ENCODE assay signal across 8 cellular contexts in the genomic region with DNA sequence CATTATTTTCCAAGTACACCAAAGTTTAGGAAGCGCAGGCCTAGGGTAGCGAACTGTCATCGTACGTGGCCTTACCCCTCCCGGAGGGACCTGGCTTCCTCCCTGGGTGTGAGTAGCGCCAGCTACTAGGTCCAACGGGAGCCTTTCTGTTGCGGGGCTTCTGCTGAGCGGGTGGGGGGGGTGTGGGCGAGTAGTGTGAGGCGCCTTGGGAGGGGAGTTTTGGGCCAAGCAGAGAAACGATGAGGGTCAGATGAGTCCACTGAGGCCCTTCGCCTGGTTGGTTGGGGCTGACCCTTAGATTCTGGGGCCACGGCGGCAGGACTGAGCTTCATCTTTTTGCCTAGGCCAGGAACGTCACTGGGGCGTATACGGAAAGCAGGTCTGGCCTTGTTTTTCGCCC. TPM values are rescaled to one million over a fixed set of nuclear protein-coding genes. Genes with fewer than 3 reads are reported as not detected.
A peak's percentile ranks its signal among the peaks of the same experiment; 100 is the strongest.
DNase-seq lines count a peak whose midpoint lies in the region; ATAC-seq and TF ChIP-seq lines count a peak whose summit lies in the region.

No MANE protein-coding gene starts in this region.

- H3K4me3 Mint-ChIP-seq in chondrocyte (ENCODE audit: unreplicated experiment): peak overlapping the region; percentile 86

- H3K23ac ChIP-seq in IMR-90 (ENCODE audit: low read depth, low read length): no peak overlapping the region; the same call in 1 of the 2 replicates

- dilution Hi-C loops in IMR-90 (cut with HindIII; ENCODE audit: low sequenced_read_pairs, unreplicated experiment): no loop called here

- H3K4me1 Mint-ChIP-seq in chondrocyte (ENCODE audit: low read depth): peaks cover 17% of the 10 kb centered on the region

- in situ Hi-C loops in IMR-90 (cut with MboI; ENCODE audit: low sequenced_read_pairs): no loop called here

- no peaks in the 10 kb centered on the region for H4K20me1 ChIP-seq in IMR-90 (ENCODE audit: insufficient read depth, low read length)

- H3K36me3 ChIP-seq in IMR-90 (ENCODE audit: control insufficient read depth, insufficient read depth, low read length) (peaks cover 3% of the 10 kb centered on the region), muscle layer of duodenum (ENCODE audit: control insufficient read depth in 1 of 2, insufficient read depth in 2 of 2, low read length in 2 of 2) (peaks cover 3 to 6% of the 10 kb centered on the region in 2 donors)

- H3K27me3 Mint-ChIP-seq in chondrocyte (ENCODE audit: low read depth): no peaks in the 10 kb centered on the region

- H3K27ac ChIP-seq in IMR-90 (ENCODE audit: insufficient read depth, low read length) (peak overlapping the region; percentile 54; the same call in 1 of the 2 replicates), muscle layer of duodenum (ENCODE audit: low read length) (peak overlapping the region; percentile 60)

- no peaks in the 10 kb centered on the region for H3K9me3 Mint-ChIP-seq in chondrocyte (ENCODE audit: low read depth)

- H3K4ac ChIP-seq in IMR-90 (ENCODE audit: low read depth, low read length): 0 out of 2 replicates have a peak overlapping the region, but pooled peaks have one; percentile 6

- no peaks in the 10 kb centered on the region for H3K36me3 Mint-ChIP-seq in chondrocyte (ENCODE audit: low read depth)

- peaks cover 13 to 31% of the 10 kb centered on the region in 2 experiments for H3K79me1 ChIP-seq in IMR-90 (ENCODE audit: low read depth in 1 of 2, low read length in 2 of 2)

- H3K4me2 ChIP-seq in IMR-90 (ENCODE audit: low read depth, low read length): peak overlapping the region; percentile 83

- peak overlapping the region; percentile 81 for H2AK9ac ChIP-seq in IMR-90 (replicated peaks; ENCODE audit: low read depth, low read length, poor library complexity)

- H2BK120ac ChIP-seq in IMR-90 (ENCODE audit: low read depth, low read length): no peak overlapping the region

- no peak overlapping the region for H4K91ac ChIP-seq in IMR-90 (ENCODE audit: insufficient read depth, low read depth, low read length)

- no peak overlapping the region for H2BK20ac ChIP-seq in IMR-90 (ENCODE audit: low read depth, low read length)

- no peak for TF ChIP-seq RAD21 in IMR-90 (IDR thresholded peaks at IDR 0.05; ENCODE audit: low read length)

- H3K9ac ChIP-seq in IMR-90 (ENCODE audit: low read depth, low read length): peak overlapping the region; percentile 74

- no peak for DNase-seq in AG09309 (ENCODE audit: low read depth)
- DNase-seq in IMR-90: no peak
- DNase-seq in chondrocyte (ENCODE audit: low spot score): no peak
- DNase-seq in GM19240 (ENCODE audit: insufficient read length, low spot score): no peak
- DNase-seq in epidermal melanocyte (ENCODE audit: insufficient read length, low spot score): no peak

- H4K5ac ChIP-seq in IMR-90 (ENCODE audit: low read depth, low read length): peak overlapping the region; percentile 9; the same call in 1 of the 2 replicates

- intact Hi-C loops in IMR-90 (cut with micrococcal nuclease): no loop called here

- no peak overlapping the region for H2BK15ac ChIP-seq in IMR-90 (ENCODE audit: low read depth, low read length)

- peak overlapping the region; percentile 56; the same call in 1 of the 2 replicates for H2AK5ac ChIP-seq in IMR-90 (ENCODE audit: low read depth, low read length)

- ATAC-seq in IMR-90 (ENCODE audit: low read depth) (no peak), esophagus mucosa (no peak), HG02798 (IDR thresholded peaks at IDR 0.05; ENCODE audit: poor library complexity, unreplicated experiment) (no peak)

- peak overlapping the region; percentile 48 to 59; a peak in 2 of 4 replicates for H4K8ac ChIP-seq in IMR-90 (ENCODE audit: low read depth in 2 of 2, low read length in 2 of 2)

- H2BK5ac ChIP-seq in IMR-90 (ENCODE audit: low read depth, low read length, poor library complexity, severe bottlenecking): no peak overlapping the region

- POLR2A ChIA-PET in IMR-90 (lab: Charles Lee; ENCODE audit: unreplicated experiment): interaction anchor here (0.6 kb wide), 1 partner anchor 96 kb away, joined by 6 read pairs; no protein-coding TSS in a partner anchor

- no TSS peak for BruUV-seq in IMR-90 (replicated peaks; lab: Mats Ljungman, UMichigan)

- H3K4me3 ChIP-seq in AG09309 (ENCODE audit: control insufficient read depth, low read depth, low read length): peak overlapping the region; percentile 82
- peak overlapping the region; percentile 64 for H3K4me3 ChIP-seq in IMR-90 (ENCODE audit: insufficient read depth, low read depth, low read length)
- peak overlapping the region; percentile 76 to 86 for H3K4me3 ChIP-seq in muscle layer of duodenum (ENCODE audit: low read depth in 1 of 2, low read length in 2 of 2)

- H3K27me3 ChIP-seq in IMR-90 (ENCODE audit: control insufficient read depth, insufficient read depth, low read length) (no peaks in the 10 kb centered on the region), muscle layer of duodenum (ENCODE audit: low read depth, low read length) (no peaks in the 10 kb centered on the region)

- H3K14ac ChIP-seq in IMR-90 (replicated peaks; ENCODE audit: low read depth, low read length): peak overlapping the region; percentile 67; the same call in 1 of the 2 replicates

- no peaks in the 10 kb centered on the region for H3K9me1 ChIP-seq in IMR-90 (ENCODE audit: insufficient read depth, low read length)

- peak overlapping the region; percentile 89 for H2AFZ ChIP-seq in IMR-90 (replicated peaks; ENCODE audit: low read length, poor library complexity)

- no peak overlapping the region for H3K27ac Mint-ChIP-seq in chondrocyte (ENCODE audit: unreplicated experiment)

- WGBS in IMR-90 (ENCODE audit: extremely low coverage in 2 of 2, insufficient read length in 1 of 2), 2 experiments: 7% methylated on average over 3 of the region's 19 CpGs; no CpG with 5 or more reads in 1 of the 2 experiments

- CTCF ChIA-PET in IMR-90 (lab: Yijun Ruan, JAX): no interaction called here

- TF ChIP-seq POLR2A in IMR-90 (IDR thresholded peaks at IDR 0.05; ENCODE audit: low read depth, low read length): no peak

- H3K18ac ChIP-seq in IMR-90 (ENCODE audit: low read depth, low read length): no peak overlapping the region; the same call in 1 of the 2 replicates

- no peaks in the 10 kb centered on the region for H3K9me3 ChIP-seq in IMR-90 (ENCODE audit: control insufficient read depth, insufficient read depth, low read length)
- H3K9me3 ChIP-seq in muscle layer of duodenum (ENCODE audit: control insufficient read depth in 1 of 2, low read length in 2 of 2): no peaks in the 10 kb centered on the region

- H3K4me1 ChIP-seq in IMR-90 (ENCODE audit: control insufficient read depth, insufficient read depth, low read length): peaks cover 9% of the 10 kb centered on the region
- H3K4me1 ChIP-seq in muscle layer of duodenum (ENCODE audit: control insufficient read depth in 1 of 2, insufficient read depth in 2 of 2, low read length in 2 of 2): peaks cover 0 to 18% of the 10 kb centered on the region in 2 donors

- no peak overlapping the region for H3K56ac ChIP-seq in IMR-90 (ENCODE audit: extremely low read depth, insufficient read depth, low read length)

- no peak for TF ChIP-seq CTCF in AG09309 (IDR thresholded peaks at IDR 0.05; ENCODE audit: control insufficient read depth, insufficient read depth, low read depth, low read length, missing control alignments)
- no peak for TF ChIP-seq CTCF in IMR-90 (conservative IDR thresholded peaks at IDR 0.05; ENCODE audit: low read depth, low read length)
- no peak for TF ChIP-seq CTCF in chondrocyte (IDR thresholded peaks at IDR 0.05)

TF ChIP-seq in IMR-90, 13 proteins besides CTCF, POLR2A, EP300 and RAD21:
- no peak for TF ChIP-seq MAFK (IDR thresholded peaks at IDR 0.05; ENCODE audit: low read depth, low read length)
- TF ChIP-seq NFE2L2 (IDR thresholded peaks at IDR 0.05; ENCODE audit: low read depth, low read length): no peak
- TF ChIP-seq MXI1 (IDR thresholded peaks at IDR 0.05; ENCODE audit: borderline replicate concordance, low read depth, low read length): no peak
- no peak for TF ChIP-seq FOS (IDR thresholded peaks at IDR 0.05; ENCODE audit: low read depth, low read length)
- no peak for TF ChIP-seq CHD1 (IDR thresholded peaks at IDR 0.05; ENCODE audit: low read depth, low read length)

RNA-seq across cellular contexts. Expression of a gene that starts 0.9 kb away (rescaled TPM):
- 5.6 and 6.1 TPM in 2 replicates for total RNA-seq in IMR-90 (2012; rRNA removed)
- polyA plus RNA-seq in IMR-90 (2012; rRNA removed): 11.6 and 14.4 TPM in 2 replicates
- polyA plus RNA-seq in IMR-90 (2012; cell fraction: cytosol; rRNA removed): 4.4 and 5.7 TPM in 2 replicates
- 4.7 and 8.8 TPM in 2 replicates for polyA plus RNA-seq in IMR-90 (2012; cell fraction: nucleus; rRNA removed; ENCODE audit: low replicate concordance)
- total RNA-seq in chondrocyte: 3.2 to 5.9 TPM (median 3.6 TPM) in 3 replicates
- 12.5 TPM for total RNA-seq in esophagus mucosa
